Comparison of ENCODE assay signal across 25 cellular contexts in genomic region chr2:239912938-239913631, GRCh38.
DNase-seq lines count a peak whose midpoint lies in the region; ATAC-seq, FAIRE-seq and TF ChIP-seq lines count a peak whose summit lies in the region.
"Had no signal": no experiment of that assay in that cellular context is flagged by ENCODE, and none has a peak within 500 bp of the region (broad histone marks: within the 10 kb centered on the region; RNA-seq: fewer than 3 reads in every experiment).

No MANE protein-coding gene starts in this region.

- FAIRE-seq in HepG2 (lab: Jason Lieb, UNC) = no peak
- FAIRE-seq: bronchial epithelial cell, D721Med, endothelial cell of umbilical vein, GM12891 had no signal

- H3K4me3 ChIP-seq in Peyer's patch = no peak overlapping the region
- no peak overlapping the region for H3K4me3 ChIP-seq in HepG2 (replicated peaks in 1 of 3; ENCODE audit: insufficient read depth in 1 of 3, low read depth in 2 of 3, low read length in 3 of 3)
- H3K4me3 ChIP-seq in suprapubic skin = no peak overlapping the region
- no peak overlapping the region for H3K4me3 ChIP-seq in foreskin fibroblast (ENCODE audit: low read depth in 1 of 2, low read length in 2 of 2)
- H3K4me3 ChIP-seq: PC-9 had no signal

- no peak overlapping the region for H2AFZ ChIP-seq in HepG2 (ENCODE audit: low read length)
- H2AFZ ChIP-seq: PC-9 had no signal

- no TSS peak for BruUV-seq in HepG2 (replicated peaks; lab: Mats Ljungman, UMichigan)

- TF ChIP-seq POLR2A in Peyer's patch (IDR thresholded peaks at IDR 0.05) (no peak), HepG2 (IDR thresholded peaks at IDR 0.05; ENCODE audit: insufficient read depth in 1 of 2, low read depth in 2 of 2, low read length in 2 of 2) (no peak), suprapubic skin (IDR thresholded peaks at IDR 0.05) (no peak)

- no peak for ATAC-seq in HepG2

- H3K79me2 ChIP-seq in HepG2 (ENCODE audit: insufficient read depth, low read length) = no peaks in the 10 kb centered on the region

- POLR2A ChIA-PET in HepG2 (lab: Yijun Ruan, JAX) = no interaction called here

- no peak overlapping the region for H3K4me3 Mint-ChIP-seq in activated T-cell treated with anti-CD3 and anti-CD28 coated beads, Interleukin-2, amount 50 U/mL, for 24 hours
- H3K4me3 Mint-ChIP-seq in activated CD4-positive, alpha-beta T cell treated with anti-CD3 and anti-CD28 coated beads, Interleukin-2, amount 10 ng/mL, durations not matched to agents 24 days and 14 days = no peak overlapping the region

- in situ Hi-C loops in HepG2 (cut with HindIII; ENCODE audit: extremely low pct_ligation_motif_present, low pct_unique_long_range_greater_than_20kb) = no loop called here

- WGBS in HepG2 (ENCODE audit: low lambda C conversion rate) = 49% methylated on average over 11 of the region's 22 CpGs
- 78% methylated on average over 13 of the region's 22 CpGs for WGBS in suprapubic skin

- H3K4me2 ChIP-seq in HepG2 (ENCODE audit: low read depth, low read length) = no peak overlapping the region
- H3K4me2 ChIP-seq: KMS-11, PC-9 had no signal

- TF ChIP-seq CTCF in Peyer's patch (IDR thresholded peaks at IDR 0.05) (no peak), HepG2 (CRISPR knock-in tag; IDR thresholded peaks at IDR 0.05) (no peak), suprapubic skin (IDR thresholded peaks at IDR 0.05) (no peak), foreskin fibroblast (IDR thresholded peaks at IDR 0.05; ENCODE audit: low read depth, low read length) (no peak)

- H3K4me1 Mint-ChIP-seq in activated T-cell treated with anti-CD3 and anti-CD28 coated beads, Interleukin-2, amount 50 U/mL, for 24 hours (ENCODE audit: low read depth) = peaks cover 8% of the 10 kb centered on the region
- peaks cover 13% of the 10 kb centered on the region for H3K4me1 Mint-ChIP-seq in activated CD4-positive, alpha-beta T cell treated with anti-CD3 and anti-CD28 coated beads, Interleukin-2, amount 10 ng/mL, durations not matched to agents 24 days and 14 days

- H3K27ac Mint-ChIP-seq in activated T-cell treated with anti-CD3 and anti-CD28 coated beads, Interleukin-2, amount 50 U/mL, for 24 hours = no peak overlapping the region
- no peak overlapping the region for H3K27ac Mint-ChIP-seq in activated CD4-positive, alpha-beta T cell treated with anti-CD3 and anti-CD28 coated beads, Interleukin-2, amount 10 ng/mL, durations not matched to agents 24 days and 14 days

- peaks cover 5% of the 10 kb centered on the region for H3K36me3 Mint-ChIP-seq in activated T-cell treated with anti-CD3 and anti-CD28 coated beads, Interleukin-2, amount 50 U/mL, for 24 hours (ENCODE audit: low read depth)
- H3K36me3 Mint-ChIP-seq in activated CD4-positive, alpha-beta T cell treated with anti-CD3 and anti-CD28 coated beads, Interleukin-2, amount 10 ng/mL, durations not matched to agents 24 days and 14 days (ENCODE audit: low read depth) = peaks cover 2% of the 10 kb centered on the region

- intact Hi-C loops in HepG2 (cut with micrococcal nuclease; ENCODE audit: unreplicated experiment) = no loop called here
- intact Hi-C loops in activated CD4-positive, alpha-beta T cell treated with anti-CD3 and anti-CD28 coated beads, Interleukin-2, amount 10 ng/mL, durations not matched to agents 24 days and 14 days (cut with micrococcal nuclease) = no loop called here

- H3K36me3 ChIP-seq in Peyer's patch (no peaks in the 10 kb centered on the region), HepG2 (replicated peaks in 1 of 2; ENCODE audit: control insufficient read depth in 1 of 2, insufficient read depth in 2 of 2, low read length in 2 of 2) (no peaks in the 10 kb centered on the region), suprapubic skin (no peaks in the 10 kb centered on the region)
- H3K36me3 ChIP-seq: BE2C had no signal

- no peaks in the 10 kb centered on the region for H4K20me1 ChIP-seq in HepG2 (ENCODE audit: insufficient read depth, low read length)

- TF ChIP-seq EP300 in HepG2 (IDR thresholded peaks at IDR 0.05; ENCODE audit: low read depth in 2 of 2, low read length in 2 of 2) = no peak
- TF ChIP-seq EP300 in HepG2 (CRISPR knock-in tag; IDR thresholded peaks at IDR 0.05; ENCODE audit: borderline replicate concordance) = no peak
- TF ChIP-seq EP300 in suprapubic skin (IDR thresholded peaks at IDR 0.05) = no peak

- H3K27me3 Mint-ChIP-seq in activated T-cell treated with anti-CD3 and anti-CD28 coated beads, Interleukin-2, amount 50 U/mL, for 24 hours = no peaks in the 10 kb centered on the region
- H3K27me3 Mint-ChIP-seq in activated CD4-positive, alpha-beta T cell treated with anti-CD3 and anti-CD28 coated beads, Interleukin-2, amount 10 ng/mL, durations not matched to agents 24 days and 14 days = no peaks in the 10 kb centered on the region

- H3K9ac ChIP-seq in HepG2 (ENCODE audit: insufficient read depth, low read depth, low read length) = no peak overlapping the region
- H3K9ac ChIP-seq: KMS-11 had no signal

- H3K4me1 ChIP-seq in Peyer's patch (peaks cover 0 to 6% (median 0%) of the 10 kb centered on the region in 4 donors), HepG2 (ENCODE audit: insufficient read depth, low read length) (0 out of 2 replicates have a peak, but pooled peaks cover 6% of the 10 kb centered on the region), suprapubic skin (peaks cover 17% of the 10 kb centered on the region)
- H3K4me1 ChIP-seq: BE2C had no signal

- H3K27me3 ChIP-seq in Peyer's patch (no peaks in the 10 kb centered on the region), HepG2 (ENCODE audit: control insufficient read depth in 1 of 2, insufficient read depth in 2 of 2, low read length in 2 of 2) (no peaks in the 10 kb centered on the region; a peak in 1 of 5 replicates), suprapubic skin (no peaks in the 10 kb centered on the region)
- H3K27me3 ChIP-seq: BE2C had no signal

- H3K9me3 ChIP-seq in Peyer's patch = peaks cover 0 to 19% (median 9%) of the 10 kb centered on the region in 4 donors
- peaks cover 35% of the 10 kb centered on the region for H3K9me3 ChIP-seq in HepG2 (ENCODE audit: low read length)
- H3K9me3 ChIP-seq in suprapubic skin = peaks cover 14% of the 10 kb centered on the region
- H3K9me3 ChIP-seq: BE2C had no signal

- no peak for TF ChIP-seq RAD21 in HepG2 (CRISPR knock-in tag; IDR thresholded peaks at IDR 0.05)

- CTCF ChIA-PET in HepG2 (lab: Yijun Ruan, JAX; ENCODE audit: low intra/inter-chr PET ratio, low total read pairs) = no interaction called here

- peaks cover 6% of the 10 kb centered on the region for H3K9me3 Mint-ChIP-seq in activated T-cell treated with anti-CD3 and anti-CD28 coated beads, Interleukin-2, amount 50 U/mL, for 24 hours
- peaks cover 3% of the 10 kb centered on the region for H3K9me3 Mint-ChIP-seq in activated CD4-positive, alpha-beta T cell treated with anti-CD3 and anti-CD28 coated beads, Interleukin-2, amount 10 ng/mL, durations not matched to agents 24 days and 14 days

- no peak overlapping the region for H3K27ac ChIP-seq in Peyer's patch
- H3K27ac ChIP-seq in HepG2 (ENCODE audit: extremely low read length, insufficient read depth, low read length) = no peak overlapping the region
- no peak overlapping the region for H3K27ac ChIP-seq in suprapubic skin
- H3K27ac ChIP-seq: KMS-11, PC-9 had no signal

- peak; percentile 21 for DNase-seq in activated T-cell treated with anti-CD3 and anti-CD28 coated beads, Interleukin-2, amount 50 U/mL, for 24 hours
- no peak for DNase-seq in activated T-cell treated with anti-CD3 and anti-CD28 coated beads for 4 hours
- DNase-seq in Peyer's patch = peak in 2 of 3 donors; percentile 40 to 48
- DNase-seq in HepG2 (ENCODE audit: low spot score) = no peak
- DNase-seq in suprapubic skin (ENCODE audit: low spot score in 2 of 2) = peak; percentile 50 to 75
- no peak for DNase-seq in foreskin fibroblast
- no peak for DNase-seq in activated CD4-positive, alpha-beta T cell treated with anti-CD3 and anti-CD28 coated beads, Interleukin-2, amount 10 ng/mL, durations not matched to agents 24 days and 14 days
- no peak for DNase-seq in NCI-H2171 treated with DMSO at 0.1 percent for 48 hours (lab: John Stamatoyannopoulos, UW)
- DNase-seq: activated CD4-positive, alpha-beta T cell treated with anti-CD3 and anti-CD28 coated beads for 4 hours; amygdala; BE2C; dermis blood vessel endothelial cell; glutamatergic neuron; kidney glomerular epithelial cell; mammary epithelial cell; NCI-H1436 treated with DMSO at 0.1 percent for 48 hours; NCI-H524 treated with DMSO at 0.1 percent for 48 hours; NK-92 treated with Interleukin-12 subunit alpha and Interleukin-12 subunit beta, amount 100 ng/mL, for 24 hours; PC-9; substantia nigra had no signal

TF ChIP-seq in HepG2, 621 proteins besides CTCF, POLR2A, EP300 and RAD21 (continues in another document):
- TF ChIP-seq CBX1 (IDR thresholded peaks at IDR 0.05; ENCODE audit: low read depth) (no peak), USF2 (IDR thresholded peaks at IDR 0.05; ENCODE audit: low read depth, low read length) (peak; percentile 24; the same call in 1 of the 2 replicates), USF2 (CRISPR knock-in tag; IDR thresholded peaks at IDR 0.05; ENCODE audit: borderline replicate concordance) (peak; percentile 23; the same call in 1 of the 2 replicates), ZFP36 (IDR thresholded peaks at IDR 0.05; ENCODE audit: borderline replicate concordance, low read depth, low read length, partially characterized antibody) (no peak)

Comparison
In these comparisons a context has a peak if more than half of its experiments do, and no peak if none do; other contexts are left out.
1. DNase-seq: peak in activated T-cell treated with anti-CD3 and anti-CD28 coated beads, Interleukin-2, amount 50 U/mL, for 24 hours (single experiment), Peyer's patch (2 of 3) and suprapubic skin (2 of 2); none in activated T-cell treated with anti-CD3 and anti-CD28 coated beads for 4 hours (single experiment), HepG2 (single experiment), foreskin fibroblast (0 of 2), activated CD4-positive, alpha-beta T cell treated with anti-CD3 and anti-CD28 coated beads, Interleukin-2, amount 10 ng/mL, durations not matched to agents 24 days and 14 days (single experiment) and NCI-H2171 treated with DMSO at 0.1 percent for 48 hours (single experiment).